In the genomic region with DNA sequence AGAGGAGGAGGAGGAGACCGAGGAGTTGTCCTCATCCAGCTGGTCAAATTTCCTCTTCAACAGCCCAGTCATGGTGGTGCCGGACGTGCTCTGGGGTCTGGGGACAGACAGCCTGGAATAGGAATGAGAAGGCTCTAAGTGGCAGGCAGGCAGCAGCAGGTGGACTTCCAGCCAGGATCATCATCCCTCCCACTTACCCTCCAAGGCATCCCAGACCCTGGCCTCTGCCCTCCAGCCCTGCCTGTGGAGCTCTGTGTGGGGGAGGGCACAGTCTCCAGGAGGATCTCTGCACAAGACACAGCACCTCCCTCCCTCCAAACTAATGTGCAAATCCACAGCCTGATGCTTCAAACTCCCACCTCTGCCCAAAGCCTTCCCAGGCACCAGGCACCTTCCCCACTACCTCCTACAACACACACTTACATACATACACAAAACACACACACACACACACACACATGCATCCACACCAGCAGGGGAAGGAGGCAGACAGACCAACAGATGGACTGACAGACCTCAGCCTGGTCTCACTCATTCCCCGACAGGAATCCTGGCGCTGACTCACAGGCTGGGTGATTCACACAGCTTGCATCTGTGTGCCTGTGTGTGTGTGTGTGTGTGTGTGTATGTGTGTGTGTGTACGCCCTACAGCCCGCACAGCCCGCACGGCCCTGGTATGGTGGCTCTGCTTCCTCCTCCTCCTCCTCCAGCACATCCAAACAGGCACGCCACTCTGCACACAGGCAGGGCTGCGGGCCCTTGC, we compare ENCODE assay signal across 8 cellular contexts. TPM values are rescaled to one million over a fixed set of nuclear protein-coding genes. Genes with fewer than 3 reads are reported as not detected.
DNase-seq lines count a peak whose midpoint lies in the region; ATAC-seq and TF ChIP-seq lines count a peak whose summit lies in the region.

No MANE protein-coding gene starts in this region.

- no peaks in the 10 kb centered on the region for H3K27me3 Mint-ChIP-seq in MCF 10A (ENCODE audit: insufficient read depth, unreplicated experiment)

- POLR2A ChIA-PET in MCF 10A (lab: Yijun Ruan, JAX): interaction anchor here (0.6 to 1.9 kb wide), 3 partner anchors 21 to 50 kb away, joined by 3 to 5 read pairs (median 3); no protein-coding TSS in a partner anchor

- peaks cover 47% of the 10 kb centered on the region for H3K36me3 Mint-ChIP-seq in MCF 10A (ENCODE audit: insufficient read depth, unreplicated experiment)

- DNase-seq in ELR (ENCODE audit: low read depth): peak; percentile 94
- peak in 70 of 76 experiments; percentile 8 to 89 (median 62) for DNase-seq in HUDEP-2 (lab: John Stamatoyannopoulos, UW; ENCODE audit: unreplicated experiment in 76 of 76)
- peak; percentile 83 for DNase-seq in UCSD-AML1 (lab: John Stamatoyannopoulos, UW; ENCODE audit: unreplicated experiment)
- DNase-seq in MCF 10A (ENCODE audit: unreplicated experiment): peak; percentile 97
- peak; percentile 74 for DNase-seq in stimulated activated CD4-positive, alpha-beta T cell treated with anti-CD3 and anti-CD28 coated beads, Interleukin-2, amount 100 ng/mL, for 4 hours (ENCODE audit: low read depth)

- ATAC-seq in GM19455 (IDR thresholded peaks at IDR 0.05; ENCODE audit: unreplicated experiment) (no peak), HG02884 (IDR thresholded peaks at IDR 0.05; ENCODE audit: unreplicated experiment) (no peak)

- H3K27ac ChIP-seq in layer of hippocampus (ENCODE audit: low read depth, low read length): peak overlapping the region; percentile 75

- peak overlapping the region; percentile 66 for H3K27ac Mint-ChIP-seq in MCF 10A (ENCODE audit: low read depth, unreplicated experiment)

- no peak for TF ChIP-seq CTCF in MCF 10A (IDR thresholded peaks at IDR 0.05; ENCODE audit: unreplicated experiment)

- CTCF ChIA-PET in MCF 10A (lab: Yijun Ruan, JAX): interaction anchor here (0.5 to 1.7 kb wide), 8 partner anchors 20 to 172 kb away, joined by 3 to 7 read pairs (median 4); no protein-coding TSS in a partner anchor

- intact Hi-C loops in MCF 10A (cut with micrococcal nuclease): loop anchor here (1.0 kb wide), 1 partner anchor 20 kb away; no protein-coding TSS in a partner anchor

- H3K27me3 ChIP-seq in layer of hippocampus (ENCODE audit: control insufficient read depth, insufficient read depth, low read length): no peaks in the 10 kb centered on the region

- H3K4me1 Mint-ChIP-seq in MCF 10A (ENCODE audit: insufficient read depth, unreplicated experiment): peaks cover 61% of the 10 kb centered on the region

- H3K4me3 Mint-ChIP-seq in MCF 10A (ENCODE audit: unreplicated experiment): peak overlapping the region; percentile 37

- no peaks in the 10 kb centered on the region for H3K9me3 Mint-ChIP-seq in MCF 10A (ENCODE audit: unreplicated experiment)

- BruUV-seq in MCF 10A (replicated peaks; lab: Mats Ljungman, UMichigan): no TSS peak

RNA-seq across cellular contexts. Expression of gene CSRNP1, which starts 6.6 kb away (rescaled TPM):
- 11.9 and 14.3 TPM in 2 replicates for total RNA-seq in MCF 10A (2022)

RNA-seq across cellular contexts. Expression of gene TTC21A, which starts 39.3 kb away (rescaled TPM):
- 2.1 and 5.4 TPM in 2 replicates for total RNA-seq in MCF 10A (2022)

RNA-seq across cellular contexts. Expression of gene GORASP1, which starts 39.4 kb away (rescaled TPM):
- total RNA-seq in MCF 10A (2022): 34.4 and 40.7 TPM in 2 replicates

RNA-seq across cellular contexts. Expression of gene XIRP1, which starts 45.6 kb away (rescaled TPM):
- not detected in 2 replicates for total RNA-seq in MCF 10A (2022)
